In genomic region chr6:3911614-3912336, GRCh38 we compare ENCODE assay signal across 9 cellular contexts.
DNase-seq lines count a peak whose midpoint lies in the region; ATAC-seq and TF ChIP-seq lines count a peak whose summit lies in the region.
"Had no signal": no experiment of that assay in that cellular context is flagged by ENCODE, and none has a peak within 500 bp of the region (broad histone marks: within the 10 kb centered on the region; RNA-seq: fewer than 3 reads in every experiment).

No MANE protein-coding gene starts in this region.

- peaks cover 35% of the 10 kb centered on the region for H3K4me1 Mint-ChIP-seq in Caco-2 (ENCODE audit: low read depth, unreplicated experiment)

- peak overlapping the region; percentile 17; the same call in 1 of the 2 replicates for H3K27ac ChIP-seq in SJCRH30

- H3K4me1 ChIP-seq in Caco-2, result peaks cover 57% of the 10 kb centered on the region
- peaks cover 18% of the 10 kb centered on the region for H3K4me1 ChIP-seq in SJCRH30

- H3K4me3 ChIP-seq in Caco-2 (ENCODE audit: low read depth, low read length) (no peak overlapping the region), SJCRH30 (no peak overlapping the region), foreskin fibroblast (ENCODE audit: low read depth in 1 of 2, low read length in 2 of 2) (no peak overlapping the region)

- intact Hi-C loops in Caco-2 (cut with micrococcal nuclease; ENCODE audit: unreplicated experiment) (no loop called here), posterior vena cava (cut with DNase I) (no loop called here)

- peak overlapping the region; percentile 15 for H3K4me3 Mint-ChIP-seq in Caco-2 (ENCODE audit: unreplicated experiment)
- H3K4me3 Mint-ChIP-seq: stimulated activated memory B cell treated with anti-CD40 and anti-IgM and Interleukin-4, amounts not matched to agents 10 μg/mL and 1 μg/mL and 100 μg/mL, for 72 hours had no signal

- no peaks in the 10 kb centered on the region for H3K27me3 Mint-ChIP-seq in Caco-2 (ENCODE audit: insufficient read depth, unreplicated experiment)

- CTCF ChIA-PET in Caco-2 (lab: Charles Lee), result no interaction called here

- H3K27me3 ChIP-seq in Caco-2 (replicated peaks; ENCODE audit: control insufficient read depth, insufficient read depth, low read length), result no peaks in the 10 kb centered on the region
- no peaks in the 10 kb centered on the region for H3K27me3 ChIP-seq in SJCRH30

- H3K36me3 ChIP-seq in Caco-2 (ENCODE audit: control insufficient read depth, insufficient read depth, low read length), result no peaks in the 10 kb centered on the region; the same call in 1 of the 2 replicates
- H3K36me3 ChIP-seq in SJCRH30, result no peaks in the 10 kb centered on the region

- DNase-seq in Caco-2, result peak in 1 of 2 experiments; percentile 37
- DNase-seq in SJCRH30, result peak; percentile 54 to 58
- peak; percentile 86 to 91 for DNase-seq in foreskin fibroblast
- peak; percentile 87 for DNase-seq in posterior vena cava (ENCODE audit: low spot score)
- no peak for DNase-seq in activated CD4-positive, CD25-positive, alpha-beta regulatory T cell (lab: John Stamatoyannopoulos, UW)

- ATAC-seq in GM21390 (IDR thresholded peaks at IDR 0.05; ENCODE audit: unreplicated experiment) (no peak), HG02571 (IDR thresholded peaks at IDR 0.05; ENCODE audit: unreplicated experiment) (no peak), GM21717 (IDR thresholded peaks at IDR 0.05; ENCODE audit: unreplicated experiment) (no peak)
- ATAC-seq: stimulated activated memory B cell treated with anti-CD40 and anti-IgM and Interleukin-4, amounts not matched to agents 10 μg/mL and 1 μg/mL and 100 μg/mL, for 72 hours had no signal

- H3K9me3 ChIP-seq in Caco-2 (peaks cover 77% of the 10 kb centered on the region), SJCRH30 (replicated peaks) (0 out of 2 replicates have a peak, but pooled peaks cover 2% of the 10 kb centered on the region)

- peak overlapping the region; percentile 75 for H3K27ac Mint-ChIP-seq in Caco-2 (ENCODE audit: unreplicated experiment)
- H3K27ac Mint-ChIP-seq: stimulated activated memory B cell treated with anti-CD40 and anti-IgM and Interleukin-4, amounts not matched to agents 10 μg/mL and 1 μg/mL and 100 μg/mL, for 72 hours had no signal

- H3K9me3 Mint-ChIP-seq in Caco-2 (ENCODE audit: unreplicated experiment), result peaks cover 37% of the 10 kb centered on the region
- H3K9me3 Mint-ChIP-seq: stimulated activated memory B cell treated with anti-CD40 and anti-IgM and Interleukin-4, amounts not matched to agents 10 μg/mL and 1 μg/mL and 100 μg/mL, for 72 hours had no signal

- TF ChIP-seq CTCF in Caco-2 (IDR thresholded peaks at IDR 0.05; ENCODE audit: insufficient read depth in 1 of 2, low read depth in 1 of 2, low read length in 1 of 2, severe bottlenecking in 1 of 2, unreplicated experiment in 1 of 2) (no peak), foreskin fibroblast (IDR thresholded peaks at IDR 0.05; ENCODE audit: low read depth, low read length) (no peak)

- peaks cover 47% of the 10 kb centered on the region for H3K36me3 Mint-ChIP-seq in Caco-2 (ENCODE audit: insufficient read depth, unreplicated experiment)
- H3K36me3 Mint-ChIP-seq: stimulated activated memory B cell treated with anti-CD40 and anti-IgM and Interleukin-4, amounts not matched to agents 10 μg/mL and 1 μg/mL and 100 μg/mL, for 72 hours had no signal

- no TSS peak for BruUV-seq in Caco-2 (replicated peaks; lab: Mats Ljungman, UMichigan)

- POLR2A ChIA-PET in Caco-2 (lab: Charles Lee), result interaction anchor here (0.6 kb wide), 1 partner anchor 121 kb away, joined by 4 read pairs; no protein-coding TSS in a partner anchor

Comparison
In these comparisons a context has a peak if more than half of its experiments do, and no peak if none do; other contexts are left out.
1. DNase-seq: peak in SJCRH30 (2 of 2), foreskin fibroblast (2 of 2) and posterior vena cava (single experiment); none in activated CD4-positive, CD25-positive, alpha-beta regulatory T cell (0 of 4).